ENCODE assay signal across 10 cellular contexts in the genomic region with DNA sequence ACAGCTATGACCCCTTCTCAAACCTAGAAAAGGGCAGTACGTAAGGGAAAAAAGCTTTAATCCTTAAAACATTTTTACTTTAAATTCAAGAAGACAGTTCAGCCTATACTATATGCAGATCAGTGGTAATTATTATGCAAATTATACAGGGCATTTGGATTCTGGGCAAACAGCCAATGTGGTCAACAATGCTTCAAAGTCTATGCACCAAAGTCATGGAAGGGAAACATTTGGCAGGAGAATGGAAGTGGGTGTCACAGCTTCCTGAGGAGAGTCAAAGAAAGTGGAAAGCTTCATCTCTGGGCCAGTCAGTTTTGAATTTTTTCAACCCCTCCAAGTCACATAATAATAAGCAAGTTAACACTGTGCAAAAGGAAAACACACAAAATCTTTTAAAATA.
A peak's percentile ranks its signal among the peaks of the same experiment; 100 is the strongest.
DNase-seq lines count a peak whose midpoint lies in the region; ATAC-seq and TF ChIP-seq lines count a peak whose summit lies in the region.
"Had no signal": no experiment of that assay in that cellular context is flagged by ENCODE, and none has a peak within 500 bp of the region (broad histone marks: within the 10 kb centered on the region; RNA-seq: fewer than 3 reads in every experiment).

No MANE protein-coding gene starts in this region.

- peak; percentile 58 for ATAC-seq in left lobe of liver
- no peak for ATAC-seq in GM21528 (IDR thresholded peaks at IDR 0.05; ENCODE audit: low FRiP score, unreplicated experiment)
- no peak for ATAC-seq in GM21737 (IDR thresholded peaks at IDR 0.05; ENCODE audit: unreplicated experiment)

- in situ Hi-C loops in astrocyte of the cerebellum (cut with HindIII; ENCODE audit: low sequenced_read_pairs) = no loop called here

- TF ChIP-seq CTCF in astrocyte of the cerebellum (IDR thresholded peaks at IDR 0.05; ENCODE audit: low read depth, low read length, missing control alignments) = no peak

- no peak overlapping the region for H3K4me3 ChIP-seq in astrocyte of the cerebellum (ENCODE audit: low read depth, low read length)

- DNase-seq in Daoy (ENCODE audit: low read depth) (peak; percentile 38), NCI-H1048 (lab: John Stamatoyannopoulos, UW) (peak; percentile 79), astrocyte of the cerebellum (ENCODE audit: low read depth) (peak; percentile 94), left lobe of liver (ENCODE audit: low spot score) (no peak), KG1 (lab: John Stamatoyannopoulos, UW) (no peak), retina (no peak)
- DNase-seq: activated effector memory CD4-positive, alpha-beta T cell treated with Interleukin-2 at 50 U/mL for 16 hours; GDM1 had no signal

Comparison
In these comparisons a context has a peak if more than half of its experiments do, and no peak if none do; other contexts are left out.
1. DNase-seq: peak in Daoy (single experiment), NCI-H1048 (single experiment) and astrocyte of the cerebellum (single experiment); none in left lobe of liver (single experiment), KG1 (single experiment) and retina (single experiment).